ENCODE assay signal across 26 cellular contexts in genomic region chr4:55921093-55921492, GRCh38. TPM values are rescaled to one million over a fixed set of nuclear protein-coding genes. Genes with fewer than 3 reads are reported as not detected.
DNase-seq lines count a peak whose midpoint lies in the region; ATAC-seq and TF ChIP-seq lines count a peak whose summit lies in the region.
"Had no signal": no experiment of that assay in that cellular context is flagged by ENCODE, and none has a peak within 500 bp of the region (broad histone marks: within the 10 kb centered on the region; RNA-seq: fewer than 3 reads in every experiment).

No MANE protein-coding gene starts in this region.

- H4K20me1 ChIP-seq in PC-3 (ENCODE audit: low read length): no peaks in the 10 kb centered on the region

- H3K27ac ChIP-seq in PC-3 (ENCODE audit: low read length): peak overlapping the region; percentile 23
- H3K27ac ChIP-seq: transverse colon, VCaP had no signal

- BruUV-seq in PC-3 (replicated peaks; lab: Mats Ljungman, UMichigan): no TSS peak

- peaks cover 17% of the 10 kb centered on the region for H3K4me1 ChIP-seq in PC-3 (ENCODE audit: insufficient read depth, low read length)
- peaks cover 13% of the 10 kb centered on the region for H3K4me1 ChIP-seq in skeletal muscle satellite cell (ENCODE audit: control insufficient read depth, insufficient read depth, low read length)
- H3K4me1 ChIP-seq: heart left ventricle, transverse colon had no signal

- H3K4me1 Mint-ChIP-seq in activated CD8-positive, alpha-beta T cell treated with anti-CD3 and anti-CD28 coated beads for 36 hours (ENCODE audit: low read depth): no peaks in the 10 kb centered on the region
- H3K4me1 Mint-ChIP-seq: activated naive CD4-positive, alpha-beta T cell treated with anti-CD3 and anti-CD28 coated beads, Interleukin-2, amount 50 U/mL, for 24 hours; natural killer cell; stimulated activated effector memory CD8-positive, alpha-beta T cell treated with anti-CD3 and anti-CD28 coated beads, Interleukin-12 subunit alpha, Interleukin-12 subunit beta, amount 100 ng/mL, for 72 hours had no signal

- H3K9me3 Mint-ChIP-seq in activated CD8-positive, alpha-beta T cell treated with anti-CD3 and anti-CD28 coated beads for 36 hours: no peaks in the 10 kb centered on the region
- H3K9me3 Mint-ChIP-seq: activated naive CD4-positive, alpha-beta T cell treated with anti-CD3 and anti-CD28 coated beads, Interleukin-2, amount 50 U/mL, for 24 hours; activated T-helper 2 cell treated with anti-CD3 and anti-CD28 coated beads, Interferon-gamma antibody, Interleukin-2, Interleukin-4, amounts not matched to agents 10 μg/mL and 5 μg/mL and 100 μg/mL, durations not matched to agents 14 hours and 24 hours and 36 hours; natural killer cell; stimulated activated effector memory CD8-positive, alpha-beta T cell treated with anti-CD3 and anti-CD28 coated beads, Interleukin-12 subunit alpha, Interleukin-12 subunit beta, amount 100 ng/mL, for 72 hours had no signal

- POLR2A ChIA-PET in PC-3 (lab: Charles Lee; ENCODE audit: unreplicated experiment): interaction anchor here (0.5 kb wide), 1 partner anchor 28 kb away, joined by 3 read pairs; no protein-coding TSS in a partner anchor
- POLR2A ChIA-PET in activated CD8-positive, alpha-beta T cell treated with anti-CD3 and anti-CD28 coated beads for 36 hours (lab: Charles Lee): no interaction called here

- no peaks in the 10 kb centered on the region for H3K27me3 Mint-ChIP-seq in activated CD8-positive, alpha-beta T cell treated with anti-CD3 and anti-CD28 coated beads for 36 hours
- H3K27me3 Mint-ChIP-seq: activated naive CD4-positive, alpha-beta T cell treated with anti-CD3 and anti-CD28 coated beads, Interleukin-2, amount 50 U/mL, for 24 hours had no signal

- no peak overlapping the region for H3K27ac Mint-ChIP-seq in activated CD8-positive, alpha-beta T cell treated with anti-CD3 and anti-CD28 coated beads for 36 hours
- H3K27ac Mint-ChIP-seq: activated naive CD4-positive, alpha-beta T cell treated with anti-CD3 and anti-CD28 coated beads, Interleukin-2, amount 50 U/mL, for 24 hours; activated T-helper 2 cell treated with anti-CD3 and anti-CD28 coated beads, Interferon-gamma antibody, Interleukin-2, Interleukin-4, amounts not matched to agents 10 μg/mL and 5 μg/mL and 100 μg/mL, durations not matched to agents 14 hours and 24 hours and 36 hours; natural killer cell; stimulated activated effector memory CD8-positive, alpha-beta T cell treated with anti-CD3 and anti-CD28 coated beads, Interleukin-12 subunit alpha, Interleukin-12 subunit beta, amount 100 ng/mL, for 72 hours had no signal

- H3F3A ChIP-seq in PC-3 (ENCODE audit: low read length, unreplicated experiment): no peaks in the 10 kb centered on the region

- CTCF ChIA-PET in PC-3 (lab: Charles Lee): interaction anchor here (0.6 kb wide), 1 partner anchor 8 kb away, joined by 3 read pairs; no protein-coding TSS in a partner anchor
- CTCF ChIA-PET in activated CD8-positive, alpha-beta T cell treated with anti-CD3 and anti-CD28 coated beads for 36 hours (lab: Charles Lee): no interaction called here

- no peaks in the 10 kb centered on the region for H3K36me3 Mint-ChIP-seq in activated CD8-positive, alpha-beta T cell treated with anti-CD3 and anti-CD28 coated beads for 36 hours (ENCODE audit: low read depth)
- H3K36me3 Mint-ChIP-seq: activated naive CD4-positive, alpha-beta T cell treated with anti-CD3 and anti-CD28 coated beads, Interleukin-2, amount 50 U/mL, for 24 hours; natural killer cell; stimulated activated effector memory CD8-positive, alpha-beta T cell treated with anti-CD3 and anti-CD28 coated beads, Interleukin-12 subunit alpha, Interleukin-12 subunit beta, amount 100 ng/mL, for 72 hours had no signal

- no peaks in the 10 kb centered on the region for H3K9me2 ChIP-seq in PC-3 (replicated peaks; ENCODE audit: low read length)

- H2AFZ ChIP-seq in PC-3 (ENCODE audit: low read length): peak overlapping the region; percentile 10; the same call in 1 of the 2 replicates

- H3K9ac ChIP-seq in PC-3 (ENCODE audit: low read length) (no peak overlapping the region), skeletal muscle satellite cell (ENCODE audit: low read depth, low read length) (no peak overlapping the region)

- intact Hi-C loops in PC-3 (cut with micrococcal nuclease): loop anchor here (1.0 kb wide), 2 partner anchors 14 to 27 kb away; partner anchors contain the start of gene CEP135
- intact Hi-C loops in activated CD8-positive, alpha-beta T cell treated with anti-CD3 and anti-CD28 coated beads for 36 hours (cut with micrococcal nuclease): no loop called here
- intact Hi-C loops in left cardiac atrium (cut with DNase I): no loop called here

- H3K36me3 ChIP-seq in PC-3 (ENCODE audit: low read depth, low read length): no peaks in the 10 kb centered on the region
- no peaks in the 10 kb centered on the region for H3K36me3 ChIP-seq in skeletal muscle satellite cell (ENCODE audit: insufficient read depth, low read length)
- H3K36me3 ChIP-seq: heart left ventricle, transverse colon had no signal

- no peaks in the 10 kb centered on the region for H3K9me3 ChIP-seq in PC-3 (ENCODE audit: low read length)
- H3K9me3 ChIP-seq in skeletal muscle satellite cell (replicated peaks; ENCODE audit: low read length): no peaks in the 10 kb centered on the region
- H3K9me3 ChIP-seq: transverse colon had no signal

- TF ChIP-seq CTCF in PC-3 (conservative IDR thresholded peaks at IDR 0.05; ENCODE audit: low read depth, low read length) (no peak), epithelial cell of esophagus (IDR thresholded peaks at IDR 0.05; ENCODE audit: insufficient read depth, low read depth, low read length, missing control alignments) (no peak)
- TF ChIP-seq CTCF in activated CD8-positive, alpha-beta T cell treated with anti-CD3 and anti-CD28 coated beads for 36 hours (IDR thresholded peaks at IDR 0.05): no peak

- ATAC-seq in PC-3: peak; percentile 95
- no peak for ATAC-seq in activated CD8-positive, alpha-beta T cell treated with anti-CD3 and anti-CD28 coated beads for 36 hours
- no peak for ATAC-seq in left cardiac atrium
- ATAC-seq: natural killer cell; stimulated activated effector memory CD8-positive, alpha-beta T cell treated with anti-CD3 and anti-CD28 coated beads, Interleukin-12 subunit alpha, Interleukin-12 subunit beta, amount 100 ng/mL, for 72 hours had no signal

- no peaks in the 10 kb centered on the region for H3K79me2 ChIP-seq in PC-3 (ENCODE audit: low read length)

- H3K4me3 Mint-ChIP-seq in activated CD8-positive, alpha-beta T cell treated with anti-CD3 and anti-CD28 coated beads for 36 hours: no peak overlapping the region
- H3K4me3 Mint-ChIP-seq: activated naive CD4-positive, alpha-beta T cell treated with anti-CD3 and anti-CD28 coated beads, Interleukin-2, amount 50 U/mL, for 24 hours; natural killer cell; stimulated activated effector memory CD8-positive, alpha-beta T cell treated with anti-CD3 and anti-CD28 coated beads, Interleukin-12 subunit alpha, Interleukin-12 subunit beta, amount 100 ng/mL, for 72 hours had no signal

- peak; percentile 20 for DNase-seq in HCEC 1CT
- DNase-seq in PC-3: peak; percentile 76
- DNase-seq in epithelial cell of esophagus (ENCODE audit: low read depth): peak; percentile 47
- DNase-seq in activated CD8-positive, alpha-beta T cell treated with anti-CD3 and anti-CD28 coated beads for 36 hours: no peak
- DNase-seq in left cardiac atrium: no peak
- DNase-seq in islet precursor cell: no peak
- DNase-seq: activated CD4-positive, alpha-beta T cell treated with anti-CD3 and anti-CD28 coated beads for 4 hours; amygdala; Calu3; DMS79; GF-D8; heart left ventricle; KG1; kidney; natural killer cell; NCI-H1417; NCI-H2081; NCI-H524 treated with DMSO at 0.1 percent for 48 hours; NK-92 treated with Interleukin-12 subunit alpha and Interleukin-12 subunit beta, amount 100 ng/mL, for 24 hours; Right ventricle myocardium superior; transverse colon had no signal

- H3K4me2 ChIP-seq in PC-3 (ENCODE audit: low read length) (peak overlapping the region; percentile 0; the same call in 1 of the 2 replicates), skeletal muscle satellite cell (ENCODE audit: low read length) (peak overlapping the region; percentile 50)

- no peak overlapping the region for H3K4me3 ChIP-seq in PC-3 (ENCODE audit: low read length)
- H3K4me3 ChIP-seq in epithelial cell of esophagus (ENCODE audit: low read length): no peak overlapping the region
- no peak overlapping the region for H3K4me3 ChIP-seq in skeletal muscle satellite cell (ENCODE audit: low read length)
- H3K4me3 ChIP-seq: heart left ventricle, transverse colon had no signal

- H3K27me3 ChIP-seq in PC-3 (ENCODE audit: low read length) (no peaks in the 10 kb centered on the region), skeletal muscle satellite cell (ENCODE audit: control insufficient read depth, insufficient read depth, low read length) (no peaks in the 10 kb centered on the region)
- H3K27me3 ChIP-seq: heart left ventricle, transverse colon had no signal

RNA-seq across cellular contexts. Expression of gene CEP135, which starts 27.7 kb away (rescaled TPM):
- total RNA-seq in PC-3 (2014; rRNA removed) (14.8 and 19.1 TPM in 2 replicates), left cardiac atrium (1 to 10 TPM; 2.8 to 3.2 TPM)
- 6.3 TPM in 2 replicates for total RNA-seq in skeletal muscle satellite cell (2012; rRNA removed)
- 10 to 100 TPM; 12.5 to 12.9 TPM for total RNA-seq in activated CD8-positive, alpha-beta T cell treated with anti-CD3 and anti-CD28 coated beads for 36 hours

Comparison
In these comparisons a context has a peak if more than half of its experiments do, and no peak if none do; other contexts are left out.
1. DNase-seq: peak in HCEC 1CT (single experiment), PC-3 (single experiment) and epithelial cell of esophagus (single experiment); none in activated CD8-positive, alpha-beta T cell treated with anti-CD3 and anti-CD28 coated beads for 36 hours (single experiment), left cardiac atrium (single experiment) and islet precursor cell (single experiment).